In genomic region chr17:17682737-17683675, GRCh38 we compare ENCODE assay signal across 7 cellular contexts. TPM values are rescaled to one million over a fixed set of nuclear protein-coding genes. Genes with fewer than 3 reads are reported as not detected.
DNase-seq lines count a peak whose midpoint lies in the region; ATAC-seq and TF ChIP-seq lines count a peak whose summit lies in the region.

No MANE protein-coding gene starts in this region.

- POLR2A ChIA-PET in PC-9 (lab: Charles Lee; ENCODE audit: unreplicated experiment), result interaction anchor here (0.6 to 0.7 kb wide), 3 partner anchors 45 to 91 kb away, joined by 5 to 24 read pairs (median 8); no protein-coding TSS in a partner anchor

- BruUV-seq in PC-9 (replicated peaks; lab: Mats Ljungman, UMichigan), result TSS peak; percentile 47

- H3K36me3 Mint-ChIP-seq in activated T-helper 17 cell treated with anti-CD3 and anti-CD28 coated beads, Interleukin-2, amount 50 U/mL, for 72 hours (ENCODE audit: low read depth), result no peaks in the 10 kb centered on the region
- peaks cover 5% of the 10 kb centered on the region for H3K36me3 Mint-ChIP-seq in nephron progenitor cell (ENCODE audit: low read depth)

- H3K4me1 ChIP-seq in PC-9 (replicated peaks; ENCODE audit: insufficient read depth), result peaks cover 48% of the 10 kb centered on the region

- peak overlapping the region; percentile 79 for H3K27ac Mint-ChIP-seq in activated T-helper 17 cell treated with anti-CD3 and anti-CD28 coated beads, Interleukin-2, amount 50 U/mL, for 72 hours
- H3K27ac Mint-ChIP-seq in nephron progenitor cell, result peak overlapping the region; percentile 87

- H3K27ac ChIP-seq in PC-9 (peak overlapping the region; percentile 64), temporal lobe (ENCODE audit: low read depth, low read length) (peak overlapping the region; percentile 61)

- peak; percentile 23 for ATAC-seq in GM18498 (IDR thresholded peaks at IDR 0.05; ENCODE audit: unreplicated experiment)
- ATAC-seq in HG02981 (IDR thresholded peaks at IDR 0.05; ENCODE audit: unreplicated experiment), result peak; percentile 10
- peak; percentile 53 for ATAC-seq in activated T-helper 17 cell treated with anti-CD3 and anti-CD28 coated beads, Interleukin-2, amount 50 U/mL, for 72 hours (replicated peaks)

- no peaks in the 10 kb centered on the region for H4K20me1 ChIP-seq in PC-9 (ENCODE audit: insufficient read depth)

- CTCF ChIA-PET in PC-9 (lab: Charles Lee), result interaction anchor here (0.5 to 1.0 kb wide), 5 partner anchors 7 to 236 kb away, joined by 3 to 6 read pairs (median 4); no protein-coding TSS in a partner anchor

- no peaks in the 10 kb centered on the region for H3K9me2 ChIP-seq in PC-9 (ENCODE audit: insufficient read depth)

- H3K4me1 Mint-ChIP-seq in activated T-helper 17 cell treated with anti-CD3 and anti-CD28 coated beads, Interleukin-2, amount 50 U/mL, for 72 hours, result peaks cover 6% of the 10 kb centered on the region
- H3K4me1 Mint-ChIP-seq in nephron progenitor cell, result peaks cover 52% of the 10 kb centered on the region

- TF ChIP-seq CTCF in PC-9 (conservative IDR thresholded peaks at IDR 0.05), result no peak
- no peak for TF ChIP-seq CTCF in fibroblast of pulmonary artery (IDR thresholded peaks at IDR 0.05; ENCODE audit: low read length, missing control alignments)
- TF ChIP-seq CTCF in nephron progenitor cell (IDR thresholded peaks at IDR 0.05), result no peak

- no peaks in the 10 kb centered on the region for H3K27me3 ChIP-seq in PC-9 (ENCODE audit: insufficient read depth, low read depth)

- no peaks in the 10 kb centered on the region for H3K27me3 Mint-ChIP-seq in activated T-helper 17 cell treated with anti-CD3 and anti-CD28 coated beads, Interleukin-2, amount 50 U/mL, for 72 hours
- peaks cover 35% of the 10 kb centered on the region for H3K27me3 Mint-ChIP-seq in nephron progenitor cell (ENCODE audit: low read depth, poor library complexity)

- H3K36me3 ChIP-seq in PC-9 (ENCODE audit: low read depth), result no peaks in the 10 kb centered on the region

- H3K4me3 ChIP-seq in PC-9 (peak overlapping the region; percentile 73), fibroblast of pulmonary artery (replicated peaks; ENCODE audit: low read depth, low read length) (peak overlapping the region; percentile 73)

- H3K9me3 Mint-ChIP-seq in activated T-helper 17 cell treated with anti-CD3 and anti-CD28 coated beads, Interleukin-2, amount 50 U/mL, for 72 hours, result no peaks in the 10 kb centered on the region
- no peaks in the 10 kb centered on the region for H3K9me3 Mint-ChIP-seq in nephron progenitor cell

- H3K9me3 ChIP-seq in PC-9 (ENCODE audit: insufficient read depth, low read depth), result no peaks in the 10 kb centered on the region

- H3K4me2 ChIP-seq in PC-9, result peak overlapping the region; percentile 95

- peaks cover 38% of the 10 kb centered on the region for H3F3A ChIP-seq in PC-9 (ENCODE audit: insufficient read depth, low read depth)

- H3K4me3 Mint-ChIP-seq in activated T-helper 17 cell treated with anti-CD3 and anti-CD28 coated beads, Interleukin-2, amount 50 U/mL, for 72 hours, result peak overlapping the region; percentile 80
- peak overlapping the region; percentile 90 for H3K4me3 Mint-ChIP-seq in nephron progenitor cell

- H2AFZ ChIP-seq in PC-9, result peak overlapping the region; percentile 81

- DNase-seq in PC-9, result peak in 1 of 2 experiments; percentile 61
- DNase-seq in fibroblast of pulmonary artery (ENCODE audit: low read depth), result peak; percentile 88
- peak; percentile 81 for DNase-seq in nephron progenitor cell

- H3K79me2 ChIP-seq in PC-9 (ENCODE audit: low read depth), result peaks cover 61% of the 10 kb centered on the region

- intact Hi-C loops in PC-9 (cut with micrococcal nuclease; ENCODE audit: unreplicated experiment), result no loop called here

RNA-seq across cellular contexts. Expression of gene RAI1, which starts 1.7 kb away (rescaled TPM):
- 86.3 and 92.9 TPM in 2 replicates for total RNA-seq in PC-9 (2021)
- 10 to 100 TPM in 1 of 2 donors, 1 to 10 TPM in 1; 7.0 to 16.0 TPM for total RNA-seq in activated T-helper 17 cell treated with anti-CD3 and anti-CD28 coated beads, Interleukin-2, amount 50 U/mL, for 72 hours
- total RNA-seq in temporal lobe, result 15.5 TPM
